In genomic region chr2:120012363-120012762, GRCh38 we compare ENCODE assay signal across 8 cellular contexts. TPM values are rescaled to one million over a fixed set of nuclear protein-coding genes. Genes with fewer than 3 reads are reported as not detected.
DNase-seq lines count a peak whose midpoint lies in the region; ATAC-seq and TF ChIP-seq lines count a peak whose summit lies in the region.

No MANE protein-coding gene starts in this region.

- no peak for TF ChIP-seq CTCF in foreskin fibroblast (IDR thresholded peaks at IDR 0.05; ENCODE audit: low read depth, low read length)

- no peaks in the 10 kb centered on the region for H3K36me3 Mint-ChIP-seq in stimulated activated effector memory CD8-positive, alpha-beta T cell treated with anti-CD3 and anti-CD28 coated beads, Interleukin-12 subunit alpha, Interleukin-12 subunit beta, amount 100 ng/mL, for 72 hours

- H3K9me3 Mint-ChIP-seq in stimulated activated effector memory CD8-positive, alpha-beta T cell treated with anti-CD3 and anti-CD28 coated beads, Interleukin-12 subunit alpha, Interleukin-12 subunit beta, amount 100 ng/mL, for 72 hours = no peaks in the 10 kb centered on the region

- no peak overlapping the region for H3K27ac ChIP-seq in SJSA1

- no peak for ATAC-seq in stimulated activated effector memory CD8-positive, alpha-beta T cell treated with anti-CD3 and anti-CD28 coated beads, Interleukin-12 subunit alpha, Interleukin-12 subunit beta, amount 100 ng/mL, for 72 hours
- no peak for ATAC-seq in HG02870 (IDR thresholded peaks at IDR 0.05; ENCODE audit: unreplicated experiment)

- H3K4me1 ChIP-seq in SJSA1 (replicated peaks) = peaks cover 3% of the 10 kb centered on the region; the same call in 1 of the 2 replicates

- DNase-seq in DMS53 (lab: John Stamatoyannopoulos, UW) (peak; percentile 75), DMS53 treated with DMSO at 0.1 percent for 48 hours (lab: John Stamatoyannopoulos, UW; ENCODE audit: unreplicated experiment) (no peak), SJSA1 (ENCODE audit: low read depth in 1 of 2, low spot score in 2 of 2) (no peak), foreskin fibroblast (no peak), NCI-H1694 (lab: John Stamatoyannopoulos, UW) (no peak), HPDE6-E6E7 (ENCODE audit: extremely low spot score) (no peak)
- no peak for DNase-seq in stimulated activated effector memory CD8-positive, alpha-beta T cell treated with anti-CD3 and anti-CD28 coated beads, Interleukin-12 subunit alpha, Interleukin-12 subunit beta, amount 100 ng/mL, for 72 hours (ENCODE audit: low spot score in 2 of 2)

- H3K27me3 ChIP-seq in SJSA1 (replicated peaks) = no peaks in the 10 kb centered on the region

- H3K27ac Mint-ChIP-seq in stimulated activated effector memory CD8-positive, alpha-beta T cell treated with anti-CD3 and anti-CD28 coated beads, Interleukin-12 subunit alpha, Interleukin-12 subunit beta, amount 100 ng/mL, for 72 hours = peak overlapping the region; percentile 50

- peaks cover 4% of the 10 kb centered on the region; the same call in 1 of the 2 replicates for H3K36me3 ChIP-seq in SJSA1

- H3K9me3 ChIP-seq in SJSA1 (replicated peaks) = no peaks in the 10 kb centered on the region

- H3K4me3 ChIP-seq in SJSA1 (peak overlapping the region; percentile 87), foreskin fibroblast (ENCODE audit: low read depth in 1 of 2, low read length in 2 of 2) (peak overlapping the region; percentile 76 to 84)

- H3K4me3 Mint-ChIP-seq in stimulated activated effector memory CD8-positive, alpha-beta T cell treated with anti-CD3 and anti-CD28 coated beads, Interleukin-12 subunit alpha, Interleukin-12 subunit beta, amount 100 ng/mL, for 72 hours = peak overlapping the region; percentile 73

- peaks cover 15% of the 10 kb centered on the region for H3K4me1 Mint-ChIP-seq in stimulated activated effector memory CD8-positive, alpha-beta T cell treated with anti-CD3 and anti-CD28 coated beads, Interleukin-12 subunit alpha, Interleukin-12 subunit beta, amount 100 ng/mL, for 72 hours

RNA-seq across cellular contexts. Expression of gene EPB41L5, which starts 0.5 kb away (rescaled TPM):
- total RNA-seq in SJSA1 (2014; rRNA removed; shearing (Covaris generic)) = 9.7 and 18.0 TPM in 2 replicates
